ENCODE assay signal across 1 cellular context in the genomic region with DNA sequence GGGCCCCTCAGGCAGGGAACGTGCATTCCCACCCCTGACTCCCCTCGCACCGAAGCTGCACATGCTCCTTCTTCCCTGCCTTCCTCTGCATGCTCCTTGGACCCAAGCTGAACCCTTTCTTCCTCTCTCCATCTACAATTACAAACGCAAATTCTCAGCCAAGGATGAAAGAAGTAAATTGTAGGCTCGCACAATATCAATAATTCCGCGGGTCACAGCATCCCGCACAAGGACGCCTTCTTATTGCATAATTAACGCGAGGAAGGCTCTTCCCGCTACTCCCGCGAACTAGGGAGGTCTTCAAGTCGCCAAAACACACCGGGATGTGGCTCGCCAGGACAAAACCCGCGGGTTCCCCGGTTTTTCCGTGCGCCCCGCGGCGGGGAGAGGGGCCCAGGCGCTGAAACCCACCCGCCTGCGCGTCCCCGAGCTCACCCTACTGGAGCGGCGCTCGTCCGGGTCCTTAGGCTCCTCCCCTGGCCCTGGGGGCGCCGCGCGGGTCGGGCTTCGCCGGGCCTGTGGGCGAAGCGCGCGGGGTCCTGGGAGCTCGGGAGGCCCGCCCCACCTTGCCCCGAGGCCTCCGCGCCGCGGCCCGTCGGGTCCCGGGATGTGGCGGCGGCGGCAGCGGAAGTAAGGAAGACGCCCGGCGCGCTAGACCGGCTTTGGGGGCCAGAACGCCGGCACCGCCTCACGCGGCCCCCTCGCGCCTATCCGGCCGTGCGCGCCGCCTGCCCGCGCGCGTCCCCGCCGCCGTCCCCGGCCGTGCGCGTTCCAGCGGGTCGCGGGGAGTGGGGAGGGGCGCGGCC.
TF ChIP-seq lines count a peak whose summit lies in the region.

TSS of gene CHST10 (minus strand) at position 730 of the 806 bp plus-strand sequence. CDS start 10,993 bp downstream, outside the sequence.

TF ChIP-seq in HepG2, 621 proteins besides CTCF, POLR2A, EP300 and RAD21 (continued from another document and continues in another):
- TF ChIP-seq ZHX1 (CRISPR knock-in tag; IDR thresholded peaks at IDR 0.05; ENCODE audit: low read depth) (peak; percentile 51; the same call in 1 of the 2 replicates), SP4 (CRISPR knock-in tag; IDR thresholded peaks at IDR 0.05) (peak; percentile 81), ZNF17 (CRISPR knock-in tag; IDR thresholded peaks at IDR 0.05) (no peak), KDM3A (CRISPR knock-in tag; IDR thresholded peaks at IDR 0.05; ENCODE audit: low read depth) (no peak), SIN3A (IDR thresholded peaks at IDR 0.05; ENCODE audit: borderline replicate concordance, low read depth, low read length) (peak; percentile 12; the same call in 1 of the 2 replicates), KDM5B (CRISPR knock-in tag; IDR thresholded peaks at IDR 0.05; ENCODE audit: borderline replicate concordance) (peak; percentile 79; the same call in 1 of the 2 replicates), SAFB2 (CRISPR knock-in tag; IDR thresholded peaks at IDR 0.05; ENCODE audit: borderline replicate concordance, low read depth) (0 out of 2 replicates have a peak, but pooled peaks have one; percentile 36), TAF15 (IDR thresholded peaks at IDR 0.05; ENCODE audit: low read depth, low read length, poor library complexity, severe bottlenecking) (peak; percentile 50), GATA4 (IDR thresholded peaks at IDR 0.05; ENCODE audit: borderline replicate concordance, low read depth) (no peak), NFYC (CRISPR knock-in tag; IDR thresholded peaks at IDR 0.05) (0 out of 2 replicates have a peak, but pooled peaks have one; percentile 11), FOXK2 (IDR thresholded peaks at IDR 0.05) (no peak), TRIM22 (IDR thresholded peaks at IDR 0.05) (no peak), HOXA7 (CRISPR knock-in tag; IDR thresholded peaks at IDR 0.05) (no peak), ZNF672 (CRISPR knock-in tag; IDR thresholded peaks at IDR 0.05) (no peak), CEBPG (CRISPR knock-in tag; IDR thresholded peaks at IDR 0.05) (peak; percentile 70), SIX4 (CRISPR knock-in tag; IDR thresholded peaks at IDR 0.05) (no peak), SKI (IDR thresholded peaks at IDR 0.05; ENCODE audit: partially characterized antibody) (peak; percentile 35), ZNF792 (CRISPR knock-in tag; IDR thresholded peaks at IDR 0.05) (no peak), ZNF879 (CRISPR knock-in tag; IDR thresholded peaks at IDR 0.05) (0 out of 2 replicates have a peak, but pooled peaks have one; percentile 78), PATZ1 (CRISPR knock-in tag; IDR thresholded peaks at IDR 0.05) (peak; percentile 68), ZNF451 (CRISPR knock-in tag; IDR thresholded peaks at IDR 0.05) (peak; percentile 89), ZNF773 (CRISPR knock-in tag; IDR thresholded peaks at IDR 0.05; ENCODE audit: borderline replicate concordance) (no peak), TGIF2 (CRISPR knock-in tag; IDR thresholded peaks at IDR 0.05) (peak; percentile 59; the same call in 1 of the 2 replicates), AKNA (CRISPR knock-in tag; IDR thresholded peaks at IDR 0.05; ENCODE audit: borderline replicate concordance) (no peak), SPEN (CRISPR knock-in tag; IDR thresholded peaks at IDR 0.05; ENCODE audit: low read depth) (peak; percentile 66; the same call in 1 of the 2 replicates), ZNF441 (CRISPR knock-in tag; IDR thresholded peaks at IDR 0.05; ENCODE audit: borderline replicate concordance) (peak; percentile 42), NFE2L2 (IDR thresholded peaks at IDR 0.05; ENCODE audit: low read length) (no peak), ZNF747 (CRISPR knock-in tag; IDR thresholded peaks at IDR 0.05; ENCODE audit: borderline replicate concordance) (peak; percentile 72; the same call in 1 of the 2 replicates), ZNF20 (CRISPR knock-in tag; IDR thresholded peaks at IDR 0.05) (0 out of 2 replicates have a peak, but pooled peaks have one; percentile 47), NONO (IDR thresholded peaks at IDR 0.05) (no peak), NONO (CRISPR knock-in tag; conservative IDR thresholded peaks at IDR 0.05) (no peak; the same call in 1 of the 2 replicates), ATF7-NPFF (CRISPR knock-in tag; IDR thresholded peaks at IDR 0.05; ENCODE audit: low read depth) (peak; percentile 53; the same call in 1 of the 2 replicates), IRX3 (CRISPR knock-in tag; IDR thresholded peaks at IDR 0.05; ENCODE audit: borderline replicate concordance, low read depth) (peak; percentile 30; the same call in 1 of the 2 replicates), ZC3H4 (CRISPR knock-in tag; IDR thresholded peaks at IDR 0.05; ENCODE audit: borderline replicate concordance) (0 out of 2 replicates have a peak, but pooled peaks have one; percentile 30)
- TF ChIP-seq, protein P1, sequence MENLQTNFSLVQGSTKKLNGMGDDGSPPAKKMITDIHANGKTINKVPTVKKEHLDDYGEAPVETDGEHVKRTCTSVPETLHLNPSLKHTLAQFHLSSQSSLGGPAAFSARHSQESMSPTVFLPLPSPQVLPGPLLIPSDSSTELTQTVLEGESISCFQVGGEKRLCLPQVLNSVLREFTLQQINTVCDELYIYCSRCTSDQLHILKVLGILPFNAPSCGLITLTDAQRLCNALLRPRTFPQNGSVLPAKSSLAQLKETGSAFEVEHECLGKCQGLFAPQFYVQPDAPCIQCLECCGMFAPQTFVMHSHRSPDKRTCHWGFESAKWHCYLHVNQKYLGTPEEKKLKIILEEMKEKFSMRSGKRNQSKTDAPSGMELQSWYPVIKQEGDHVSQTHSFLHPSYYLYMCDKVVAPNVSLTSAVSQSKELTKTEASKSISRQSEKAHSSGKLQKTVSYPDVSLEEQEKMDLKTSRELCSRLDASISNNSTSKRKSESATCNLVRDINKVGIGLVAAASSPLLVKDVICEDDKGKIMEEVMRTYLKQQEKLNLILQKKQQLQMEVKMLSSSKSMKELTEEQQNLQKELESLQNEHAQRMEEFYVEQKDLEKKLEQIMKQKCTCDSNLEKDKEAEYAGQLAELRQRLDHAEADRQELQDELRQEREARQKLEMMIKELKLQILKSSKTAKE (CRISPR knock-in tag; IDR thresholded peaks at IDR 0.05; ENCODE audit: borderline replicate concordance), result 0 out of 2 replicates have a peak, but pooled peaks have one; percentile 11
- TF ChIP-seq, protein P2, sequence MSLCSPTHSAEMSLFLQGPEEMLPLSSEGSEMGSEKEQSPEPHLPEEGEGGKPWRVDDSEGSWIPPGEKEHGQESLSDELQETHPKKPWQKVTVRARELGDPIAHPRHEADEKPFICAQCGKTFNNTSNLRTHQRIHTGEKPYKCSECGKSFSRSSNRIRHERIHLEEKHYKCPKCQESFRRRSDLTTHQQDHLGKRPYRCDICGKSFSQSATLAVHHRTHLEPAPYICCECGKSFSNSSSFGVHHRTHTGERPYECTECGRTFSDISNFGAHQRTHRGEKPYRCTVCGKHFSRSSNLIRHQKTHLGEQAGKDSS (CRISPR knock-in tag; IDR thresholded peaks at IDR 0.05; ENCODE audit: borderline replicate concordance, low read depth), result no peak
